ENCODE assay signal across 9 cellular contexts in genomic region chr1:9315411-9316079, GRCh38. TPM values are rescaled to one million over a fixed set of nuclear protein-coding genes. Genes with fewer than 3 reads are reported as not detected.
A peak's percentile ranks its signal among the peaks of the same experiment; 100 is the strongest.
DNase-seq lines count a peak whose midpoint lies in the region; ATAC-seq and TF ChIP-seq lines count a peak whose summit lies in the region.
"Had no signal": no experiment of that assay in that cellular context is flagged by ENCODE, and none has a peak within 500 bp of the region (broad histone marks: within the 10 kb centered on the region; RNA-seq: fewer than 3 reads in every experiment).

No MANE protein-coding gene starts in this region.

- H3K27ac ChIP-seq in RWPE1 = peak overlapping the region; percentile 83
- no peak overlapping the region for H3K27ac ChIP-seq in A673 (ENCODE audit: low read depth, low read length, poor library complexity, severe bottlenecking)

- no peaks in the 10 kb centered on the region for H3K9me3 ChIP-seq in A673 (ENCODE audit: low read depth, low read length, poor library complexity, severe bottlenecking)

- no peaks in the 10 kb centered on the region for H3K27me3 ChIP-seq in A673 (replicated peaks; ENCODE audit: insufficient read depth, low read depth, low read length, poor library complexity)

- ATAC-seq in HG02938 (IDR thresholded peaks at IDR 0.05; ENCODE audit: unreplicated experiment) = no peak
- ATAC-seq: left lobe of liver had no signal

- CTCF ChIA-PET in RWPE1 (lab: Yijun Ruan, JAX) (no interaction called here), A673 (lab: Charles Lee) (no interaction called here)

- no peaks in the 10 kb centered on the region for H3K4me1 ChIP-seq in A673 (ENCODE audit: insufficient read depth, low read length, poor library complexity, severe bottlenecking)

- POLR2A ChIA-PET in RWPE1 (lab: Yijun Ruan, JAX; ENCODE audit: low non-redundant PET) = no interaction called here
- POLR2A ChIA-PET in A673 (lab: Charles Lee; ENCODE audit: low non-redundant PET) = no interaction called here

- intact Hi-C loops in A673 (cut with micrococcal nuclease; ENCODE audit: unreplicated experiment) = no loop called here

- in situ Hi-C loops in Caki2 (cut with HindIII; ENCODE audit: low pct_unique_long_range_greater_than_20kb, low sequenced_read_pairs) = no loop called here

- no peak for TF ChIP-seq CTCF in RWPE1 (conservative IDR thresholded peaks at IDR 0.05; ENCODE audit: low read depth)
- no peak for TF ChIP-seq CTCF in A673 (conservative IDR thresholded peaks at IDR 0.05; ENCODE audit: low read depth, low read length)

- H3K4me3 ChIP-seq in A673 (ENCODE audit: low read depth, low read length, poor library complexity, severe bottlenecking) = no peak overlapping the region

- BruUV-seq in A673 (replicated peaks; lab: Mats Ljungman, UMichigan) = no TSS peak

- H3K36me3 ChIP-seq in A673 (ENCODE audit: insufficient read depth, low read length, poor library complexity, severe bottlenecking) = no peaks in the 10 kb centered on the region

- DNase-seq in Caki2 (ENCODE audit: low read depth) (peak; percentile 94), RWPE1 (ENCODE audit: low spot score) (no peak), dedifferentiated amniotic fluid mesenchymal stem cell (ENCODE audit: extremely low spot score) (peak; percentile 86), smooth muscle cell of the brain vasculature (ENCODE audit: low read depth, low spot score) (peak; percentile 87), hepatic stellate cell (ENCODE audit: low spot score) (no peak), RKO (ENCODE audit: low spot score) (no peak), A673 (ENCODE audit: low spot score) (no peak)

RNA-seq across cellular contexts. Expression of gene SPSB1, which starts 22.9 kb away (rescaled TPM):
- 32.9 and 36.4 TPM in 2 replicates for total RNA-seq in Caki2 (2014; rRNA removed; shearing (Covaris generic); ENCODE audit: low replicate concordance)
- total RNA-seq in A673 (2021) = 7.5 and 11.8 TPM in 2 replicates

Comparison
In these comparisons a context has a peak if more than half of its experiments do, and no peak if none do; other contexts are left out.
1. DNase-seq: peak in Caki2 (single experiment), dedifferentiated amniotic fluid mesenchymal stem cell (single experiment) and smooth muscle cell of the brain vasculature (single experiment); none in RWPE1 (single experiment), hepatic stellate cell (single experiment), RKO (single experiment) and A673 (single experiment).